Comparison of ENCODE assay signal across 8 cellular contexts in the genomic region with DNA sequence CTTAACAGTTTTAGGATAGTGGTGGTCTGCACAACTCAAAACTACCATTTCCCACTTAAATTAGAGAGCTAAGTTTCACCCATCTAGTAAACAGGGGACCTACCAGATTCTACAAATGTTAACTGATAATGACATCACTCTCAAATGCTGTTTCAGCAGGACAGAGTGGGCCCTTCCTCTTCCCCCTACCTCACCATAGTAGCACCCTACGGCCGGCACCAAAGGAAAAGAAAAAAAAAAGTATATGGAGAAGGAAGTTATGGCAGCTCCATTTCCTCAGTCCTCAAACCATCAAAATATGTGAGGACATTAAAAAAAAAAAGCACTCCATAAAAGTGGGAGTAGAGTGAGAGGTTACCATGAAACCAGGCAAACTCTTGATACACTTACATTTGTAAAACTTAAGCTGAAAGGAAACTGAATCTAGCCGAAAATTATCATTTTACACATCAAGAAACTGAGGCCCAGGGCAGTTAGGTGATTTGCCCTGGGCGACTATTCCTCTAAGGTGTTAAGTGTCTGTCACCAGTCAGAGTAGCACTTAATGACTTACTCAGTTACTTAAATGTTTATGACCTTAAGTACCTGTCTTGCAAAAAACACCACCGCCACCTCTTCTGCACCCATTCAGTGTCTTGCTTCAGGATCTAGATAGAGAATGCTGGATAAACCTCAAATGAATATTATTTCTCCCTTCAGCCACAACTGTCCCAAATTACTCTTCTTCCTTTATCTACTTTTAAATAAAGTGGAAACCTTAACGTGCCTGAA. TPM values are rescaled to one million over a fixed set of nuclear protein-coding genes. Genes with fewer than 3 reads are reported as not detected.
DNase-seq lines count a peak whose midpoint lies in the region; ATAC-seq, FAIRE-seq and TF ChIP-seq lines count a peak whose summit lies in the region.

No MANE protein-coding gene starts in this region.

- H3K4me3 Mint-ChIP-seq in activated CD4-positive, alpha-beta memory T cell treated with anti-CD3 and anti-CD28 coated beads for 36 hours: peak overlapping the region; percentile 95
- H3K4me3 Mint-ChIP-seq in stimulated activated effector memory CD8-positive, alpha-beta T cell treated with anti-CD3 and anti-CD28 coated beads, Interleukin-12 subunit alpha, Interleukin-12 subunit beta, amount 100 ng/mL, for 72 hours: peak overlapping the region; percentile 82

- H3K27me3 ChIP-seq in H7 (ENCODE audit: control insufficient read depth, insufficient read depth, low read length): no peaks in the 10 kb centered on the region

- no peaks in the 10 kb centered on the region for H3K36me3 ChIP-seq in H7 (replicated peaks; ENCODE audit: control insufficient read depth, insufficient read depth, low read length)

- no peak for TF ChIP-seq CTCF in AG09309 (IDR thresholded peaks at IDR 0.05; ENCODE audit: control insufficient read depth, insufficient read depth, low read depth, low read length, missing control alignments)

- H3K27ac Mint-ChIP-seq in activated CD4-positive, alpha-beta memory T cell treated with anti-CD3 and anti-CD28 coated beads for 36 hours: peak overlapping the region; percentile 99
- H3K27ac Mint-ChIP-seq in stimulated activated effector memory CD8-positive, alpha-beta T cell treated with anti-CD3 and anti-CD28 coated beads, Interleukin-12 subunit alpha, Interleukin-12 subunit beta, amount 100 ng/mL, for 72 hours: peak overlapping the region; percentile 98

- DNase-seq in AG09309 (ENCODE audit: low read depth) (no peak), H7 (no peak), T1000 (lab: John Stamatoyannopoulos, UW) (no peak), HCEC 1CT (no peak), frontal cortex (ENCODE audit: low spot score in 2 of 2) (no peak)
- DNase-seq in activated CD4-positive, alpha-beta memory T cell treated with anti-CD3 and anti-CD28 coated beads for 36 hours: peak; percentile 37
- DNase-seq in stimulated activated effector memory CD8-positive, alpha-beta T cell treated with anti-CD3 and anti-CD28 coated beads, Interleukin-12 subunit alpha, Interleukin-12 subunit beta, amount 100 ng/mL, for 72 hours (ENCODE audit: low spot score in 2 of 2): no peak

- FAIRE-seq in frontal cortex (lab: Jason Lieb, UNC): no peak

- POLR2A ChIA-PET in activated CD4-positive, alpha-beta memory T cell treated with anti-CD3 and anti-CD28 coated beads for 36 hours (lab: Charles Lee): interaction anchor here (0.7 to 2.2 kb wide), 3 partner anchors 11 to 22 kb away, joined by 3 to 9 read pairs (median 3); no protein-coding TSS in a partner anchor

- H3K36me3 Mint-ChIP-seq in activated CD4-positive, alpha-beta memory T cell treated with anti-CD3 and anti-CD28 coated beads for 36 hours: peaks cover 40% of the 10 kb centered on the region
- H3K36me3 Mint-ChIP-seq in stimulated activated effector memory CD8-positive, alpha-beta T cell treated with anti-CD3 and anti-CD28 coated beads, Interleukin-12 subunit alpha, Interleukin-12 subunit beta, amount 100 ng/mL, for 72 hours: peaks cover 73% of the 10 kb centered on the region

- H3K9me3 Mint-ChIP-seq in activated CD4-positive, alpha-beta memory T cell treated with anti-CD3 and anti-CD28 coated beads for 36 hours: no peaks in the 10 kb centered on the region
- H3K9me3 Mint-ChIP-seq in stimulated activated effector memory CD8-positive, alpha-beta T cell treated with anti-CD3 and anti-CD28 coated beads, Interleukin-12 subunit alpha, Interleukin-12 subunit beta, amount 100 ng/mL, for 72 hours: no peaks in the 10 kb centered on the region

- ATAC-seq in stimulated activated effector memory CD8-positive, alpha-beta T cell treated with anti-CD3 and anti-CD28 coated beads, Interleukin-12 subunit alpha, Interleukin-12 subunit beta, amount 100 ng/mL, for 72 hours: no peak

- peaks cover 3% of the 10 kb centered on the region for H3K27me3 Mint-ChIP-seq in activated CD4-positive, alpha-beta memory T cell treated with anti-CD3 and anti-CD28 coated beads for 36 hours

- H3K4me3 ChIP-seq in AG09309 (ENCODE audit: control insufficient read depth, low read depth, low read length) (peak overlapping the region; percentile 75), H7 (ENCODE audit: insufficient read depth, low read depth, low read length) (peak overlapping the region; percentile 93), iPS-11a (ENCODE audit: low read depth, low read length) (peak overlapping the region; percentile 91)

- CTCF ChIA-PET in activated CD4-positive, alpha-beta memory T cell treated with anti-CD3 and anti-CD28 coated beads for 36 hours (lab: Charles Lee): interaction anchor here (1.1 to 1.7 kb wide), 3 partner anchors 118 to 821 kb away, joined by 4 to 6 read pairs (median 4); partner anchors contain the start of gene STAG1

- peaks cover 45% of the 10 kb centered on the region for H3K4me1 Mint-ChIP-seq in activated CD4-positive, alpha-beta memory T cell treated with anti-CD3 and anti-CD28 coated beads for 36 hours (ENCODE audit: low read depth)
- peaks cover 66% of the 10 kb centered on the region for H3K4me1 Mint-ChIP-seq in stimulated activated effector memory CD8-positive, alpha-beta T cell treated with anti-CD3 and anti-CD28 coated beads, Interleukin-12 subunit alpha, Interleukin-12 subunit beta, amount 100 ng/mL, for 72 hours

- intact Hi-C loops in activated CD4-positive, alpha-beta memory T cell treated with anti-CD3 and anti-CD28 coated beads for 36 hours (cut with micrococcal nuclease): loop anchor here (2.0 to 10.0 kb wide), 3 partner anchors 45 to 1709 kb away; partner anchors contain the start of genes ANAPC13 and CEP63

RNA-seq across cellular contexts. Expression of gene MSL2, which starts 2.7 kb away (rescaled TPM):
- total RNA-seq in H7 (2014; rRNA removed; shearing (Covaris generic)): 10.7 and 16.3 TPM in 2 replicates
- 10 to 100 TPM; 37.2 to 38.5 TPM for total RNA-seq in activated CD4-positive, alpha-beta memory T cell treated with anti-CD3 and anti-CD28 coated beads for 36 hours
- total RNA-seq in frontal cortex: 23.6 TPM

RNA-seq across cellular contexts. Expression of gene PCCB, which starts 56.7 kb away (rescaled TPM):
- 98.0 and 117 TPM in 2 replicates for total RNA-seq in H7 (2014; rRNA removed; shearing (Covaris generic))
- 10 to 100 TPM; 54.5 to 58.9 TPM for total RNA-seq in activated CD4-positive, alpha-beta memory T cell treated with anti-CD3 and anti-CD28 coated beads for 36 hours
- total RNA-seq in frontal cortex: 41.2 TPM
